ENCODE assay signal across 25 cellular contexts in genomic region chr7:84070770-84071169, GRCh38.
"Had no signal": no experiment of that assay in that cellular context is flagged by ENCODE, and none has a peak within 500 bp of the region (broad histone marks: within the 10 kb centered on the region; RNA-seq: fewer than 3 reads in every experiment).

No MANE protein-coding gene starts in this region.

- H3K36me3 ChIP-seq: esophagus muscularis mucosa, gastrocnemius medialis, neutrophil, transverse colon had no signal

- H3K9me3 ChIP-seq: esophagus muscularis mucosa, gastrocnemius medialis, neutrophil, testis, transverse colon had no signal

- ATAC-seq: activated CD4-positive, alpha-beta T cell treated with anti-CD3 and anti-CD28 coated beads for 36 hours; activated CD8-positive, alpha-beta memory T cell treated with anti-CD3 and anti-CD28 coated beads, Interleukin-2, amount 10 ng/mL, durations not matched to agents 7 days and 5 days; activated CD8-positive, alpha-beta T cell treated with anti-CD3 and anti-CD28 coated beads, Interleukin-2, amount 10 ng/mL, durations not matched to agents 7 days and 5 days; activated naive CD8-positive, alpha-beta T cell treated with anti-CD3 and anti-CD28 coated beads, Interleukin-2, amount 50 U/mL, for 24 hours; gastrocnemius medialis; left cardiac atrium; naive thymus-derived CD8-positive, alpha-beta T cell; sciatic nerve; stimulated activated naive CD8-positive, alpha-beta T cell treated with anti-CD3 and anti-CD28 coated beads, Interleukin-15, Interleukin-2, amounts not matched to agents 100 U/mL and 50 U/mL, for 24 hours had no signal

- DNase-seq: activated CD4-positive, alpha-beta T cell treated with anti-CD3 and anti-CD28 coated beads for 36 hours; activated CD4-positive, CD25-positive, alpha-beta regulatory T cell; activated CD8-positive, alpha-beta memory T cell treated with anti-CD3 and anti-CD28 coated beads, Interleukin-2, amount 10 ng/mL, durations not matched to agents 7 days and 5 days; activated CD8-positive, alpha-beta T cell treated with anti-CD3 and anti-CD28 coated beads, Interleukin-2, amount 10 ng/mL, durations not matched to agents 7 days and 5 days; activated naive CD8-positive, alpha-beta T cell treated with anti-CD3 and anti-CD28 coated beads, Interleukin-2, amount 50 U/mL, for 24 hours; activated T-cell treated with anti-CD3 and anti-CD28 coated beads, Interleukin-2, amount 50 U/mL, for 48 hours; amygdala; caudate nucleus; gastrocnemius medialis; islet precursor cell; left cardiac atrium; mammary epithelial cell; midbrain; naive thymus-derived CD8-positive, alpha-beta T cell; stimulated activated CD4-positive, alpha-beta T cell treated with anti-CD3 and anti-CD28 coated beads, Interleukin-12 subunit alpha, Interleukin-12 subunit beta, amount 100 ng/mL, for 4 hours; stimulated activated CD4-positive, alpha-beta T cell treated with anti-CD3 and anti-CD28 coated beads, Interleukin-4, amount 100 ng/mL, for 1 hour; stimulated activated naive CD8-positive, alpha-beta T cell treated with anti-CD3 and anti-CD28 coated beads, Interleukin-15, Interleukin-2, amounts not matched to agents 100 U/mL and 50 U/mL, for 24 hours; T-helper 1 cell; testis; transverse colon had no signal

- H3K4me1 ChIP-seq: gastrocnemius medialis, testis had no signal

- H3K27ac ChIP-seq: esophagus muscularis mucosa, gastrocnemius medialis, hepatocyte, neutrophil, skin epidermis, testis, transverse colon had no signal

- H3K4me3 ChIP-seq: esophagus muscularis mucosa, gastrocnemius medialis, hepatocyte, skin epidermis, testis, transverse colon had no signal
